27 cellular contexts compared by ENCODE assay signal in genomic region chr12:43480591-43480990, GRCh38.
"Had no signal": no experiment of that assay in that cellular context is flagged by ENCODE, and none has a peak within 500 bp of the region (broad histone marks: within the 10 kb centered on the region; RNA-seq: fewer than 3 reads in every experiment).

No MANE protein-coding gene starts in this region.

- H3K9ac ChIP-seq: neural progenitor cell had no signal

- H3K9me3 ChIP-seq: ascending aorta, prostate gland, thoracic aorta, upper lobe of left lung had no signal

- H3K4me3 ChIP-seq: ascending aorta, dorsolateral prefrontal cortex, hepatocyte, neural progenitor cell, prostate gland, thoracic aorta, upper lobe of left lung had no signal

- H3K79me2 ChIP-seq: hepatocyte had no signal

- DNase-seq: activated gamma-delta T cell treated with Interleukin-2 at 50 U/mL for 16 hours; activated T-cell treated with anti-CD3 and anti-CD28 coated beads, Interleukin-2, amount 50 U/mL, for 1 hour; brain microvascular endothelial cell; central memory CD4-positive, alpha-beta T cell; dorsolateral prefrontal cortex; effector memory CD8-positive, alpha-beta T cell; foreskin melanocyte; glutamatergic neuron; immature natural killer cell; kidney glomerular epithelial cell; left ventricle myocardium superior; mammary epithelial cell; naive thymus-derived CD8-positive, alpha-beta T cell; stimulated activated CD4-positive, alpha-beta T cell treated with anti-CD3 and anti-CD28 coated beads, Interleukin-2, amount 100 ng/mL, for 48 hours; stimulated activated CD8-positive, alpha-beta memory T cell treated with anti-CD3 and anti-CD28 coated beads, Interleukin-4, amount 100 ng/mL, for 48 hours; stimulated activated naive B cell treated with anti-CD40 and anti-IgM and Interleukin-4, amounts not matched to agents 10 μg/mL and 1 μg/mL and 100 μg/mL, for 72 hours; T-helper 9 cell; upper lobe of left lung had no signal

- H3K4me1 Mint-ChIP-seq: activated naive CD4-positive, alpha-beta T cell treated with anti-CD3 and anti-CD28 coated beads, Interleukin-2, amount 50 U/mL, for 24 hours; immature natural killer cell; naive thymus-derived CD8-positive, alpha-beta T cell; neural progenitor cell; stimulated activated naive B cell treated with anti-CD40 and anti-IgM and Interleukin-4, amounts not matched to agents 10 μg/mL and 1 μg/mL and 100 μg/mL, for 72 hours had no signal

- H3K36me3 Mint-ChIP-seq: activated naive CD4-positive, alpha-beta T cell treated with anti-CD3 and anti-CD28 coated beads, Interleukin-2, amount 50 U/mL, for 24 hours; immature natural killer cell; naive thymus-derived CD8-positive, alpha-beta T cell; stimulated activated naive B cell treated with anti-CD40 and anti-IgM and Interleukin-4, amounts not matched to agents 10 μg/mL and 1 μg/mL and 100 μg/mL, for 72 hours had no signal

- H3K27me3 ChIP-seq: ascending aorta, brain microvascular endothelial cell, dorsolateral prefrontal cortex, hepatocyte, neural progenitor cell, upper lobe of left lung had no signal

- H3K27ac ChIP-seq: ascending aorta, brain microvascular endothelial cell, dorsolateral prefrontal cortex, hepatocyte, neural progenitor cell, prostate gland, thoracic aorta, upper lobe of left lung had no signal

- H3K4me1 ChIP-seq: ascending aorta, neural progenitor cell, prostate gland, upper lobe of left lung had no signal

- H3K4me3 Mint-ChIP-seq: activated naive CD4-positive, alpha-beta T cell treated with anti-CD3 and anti-CD28 coated beads, Interleukin-2, amount 50 U/mL, for 24 hours; effector memory CD8-positive, alpha-beta T cell; immature natural killer cell; mesothelial cell of epicardium; naive thymus-derived CD8-positive, alpha-beta T cell; neural progenitor cell; stimulated activated naive B cell treated with anti-CD40 and anti-IgM and Interleukin-4, amounts not matched to agents 10 μg/mL and 1 μg/mL and 100 μg/mL, for 72 hours; WTC11 had no signal

- ATAC-seq: effector memory CD8-positive, alpha-beta T cell; esophagus mucosa; left ventricle myocardium superior; naive thymus-derived CD8-positive, alpha-beta T cell; stimulated activated naive B cell treated with anti-CD40 and anti-IgM and Interleukin-4, amounts not matched to agents 10 μg/mL and 1 μg/mL and 100 μg/mL, for 72 hours; WTC11 had no signal

- H3K36me3 ChIP-seq: ascending aorta, brain microvascular endothelial cell, neural progenitor cell, prostate gland, thoracic aorta, upper lobe of left lung had no signal

- H3K4me2 ChIP-seq: hepatocyte, neural progenitor cell had no signal

- H3K27ac Mint-ChIP-seq: activated naive CD4-positive, alpha-beta T cell treated with anti-CD3 and anti-CD28 coated beads, Interleukin-2, amount 50 U/mL, for 24 hours; effector memory CD8-positive, alpha-beta T cell; immature natural killer cell; mesothelial cell of epicardium; naive thymus-derived CD8-positive, alpha-beta T cell; neural progenitor cell; stimulated activated naive B cell treated with anti-CD40 and anti-IgM and Interleukin-4, amounts not matched to agents 10 μg/mL and 1 μg/mL and 100 μg/mL, for 72 hours; WTC11 had no signal

- H2AFZ ChIP-seq: hepatocyte, neural progenitor cell had no signal

- H3K27me3 Mint-ChIP-seq: effector memory CD8-positive, alpha-beta T cell; stimulated activated naive B cell treated with anti-CD40 and anti-IgM and Interleukin-4, amounts not matched to agents 10 μg/mL and 1 μg/mL and 100 μg/mL, for 72 hours had no signal
